Comparison of ENCODE assay signal across 1 cellular context in the genomic region with DNA sequence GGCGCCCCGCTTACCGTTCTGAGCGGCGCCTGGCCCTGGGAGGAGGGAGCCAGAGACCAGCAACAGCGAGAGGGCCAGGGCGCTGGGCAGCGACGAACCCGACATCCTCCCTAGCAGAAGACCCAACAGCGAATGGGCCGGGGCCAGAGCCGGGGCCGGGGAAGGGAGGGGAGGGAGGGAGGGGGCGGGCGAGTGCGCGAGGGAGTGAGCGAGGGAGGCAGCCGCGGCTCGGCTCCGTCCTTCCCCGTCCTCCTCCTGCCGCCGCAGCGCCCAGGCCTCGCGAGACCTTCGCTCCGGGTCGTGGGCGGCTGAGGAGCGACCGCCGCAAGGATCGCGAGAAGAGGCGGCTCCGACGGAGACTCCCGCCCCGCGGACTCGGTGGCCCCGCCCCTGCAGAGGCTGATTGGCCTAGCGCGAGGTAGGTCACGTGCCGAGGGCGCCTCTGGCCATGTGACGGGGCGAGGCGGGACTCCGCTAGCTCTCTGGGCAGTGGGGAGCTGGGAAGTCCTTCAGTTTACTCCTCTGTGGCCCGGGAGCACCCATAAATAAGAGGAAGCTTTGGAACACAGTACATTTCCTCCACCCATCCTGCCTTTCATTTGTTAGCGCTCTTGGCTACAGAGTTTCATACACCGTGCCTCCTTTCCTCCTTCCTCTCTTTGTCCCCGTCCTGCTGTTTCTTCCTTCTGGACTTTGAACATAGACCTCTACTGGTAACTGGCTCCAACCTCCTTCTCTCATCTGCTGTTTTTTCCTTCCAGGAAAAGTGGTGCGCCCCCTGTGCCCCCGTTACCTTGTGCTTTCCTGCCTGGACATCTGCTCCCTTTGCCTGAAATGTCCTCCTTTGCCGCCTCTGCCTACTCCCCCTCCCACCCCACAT.
TF ChIP-seq lines count a peak whose summit lies in the region.

A gene (minus strand): TSS at position 279 of the 880 bp plus-strand sequence. CDS start 174 bp downstream, at position 105.

TF ChIP-seq in HepG2, 621 proteins besides CTCF, POLR2A, EP300 and RAD21 (continued from another document and continues in another):
- no peak for TF ChIP-seq ZNF138 (CRISPR knock-in tag; IDR thresholded peaks at IDR 0.05; ENCODE audit: low read depth)
- TF ChIP-seq ZNF264 (CRISPR knock-in tag; IDR thresholded peaks at IDR 0.05) = no peak
- TF ChIP-seq, protein P1, sequence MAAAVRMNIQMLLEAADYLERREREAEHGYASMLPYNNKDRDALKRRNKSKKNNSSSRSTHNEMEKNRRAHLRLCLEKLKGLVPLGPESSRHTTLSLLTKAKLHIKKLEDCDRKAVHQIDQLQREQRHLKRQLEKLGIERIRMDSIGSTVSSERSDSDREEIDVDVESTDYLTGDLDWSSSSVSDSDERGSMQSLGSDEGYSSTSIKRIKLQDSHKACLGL (CRISPR knock-in tag; IDR thresholded peaks at IDR 0.05) = peak; percentile 67
- no peak for TF ChIP-seq SIX1 (CRISPR knock-in tag; IDR thresholded peaks at IDR 0.05; ENCODE audit: borderline replicate concordance)
- TF ChIP-seq ARHGAP35 (CRISPR knock-in tag; IDR thresholded peaks at IDR 0.05; ENCODE audit: borderline replicate concordance) = no peak
- TF ChIP-seq, protein P2, sequence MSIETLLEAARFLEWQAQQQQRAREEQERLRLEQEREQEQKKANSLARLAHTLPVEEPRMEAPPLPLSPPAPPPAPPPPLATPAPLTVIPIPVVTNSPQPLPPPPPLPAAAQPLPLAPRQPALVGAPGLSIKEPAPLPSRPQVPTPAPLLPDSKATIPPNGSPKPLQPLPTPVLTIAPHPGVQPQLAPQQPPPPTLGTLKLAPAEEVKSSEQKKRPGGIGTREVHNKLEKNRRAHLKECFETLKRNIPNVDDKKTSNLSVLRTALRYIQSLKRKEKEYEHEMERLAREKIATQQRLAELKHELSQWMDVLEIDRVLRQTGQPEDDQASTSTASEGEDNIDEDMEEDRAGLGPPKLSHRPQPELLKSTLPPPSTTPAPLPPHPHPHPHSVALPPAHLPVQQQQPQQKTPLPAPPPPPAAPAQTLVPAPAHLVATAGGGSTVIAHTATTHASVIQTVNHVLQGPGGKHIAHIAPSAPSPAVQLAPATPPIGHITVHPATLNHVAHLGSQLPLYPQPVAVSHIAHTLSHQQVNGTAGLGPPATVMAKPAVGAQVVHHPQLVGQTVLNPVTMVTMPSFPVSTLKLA (IDR thresholded peaks at IDR 0.05) = peak; percentile 82
- no peak for TF ChIP-seq TBX2 (CRISPR knock-in tag; IDR thresholded peaks at IDR 0.05; ENCODE audit: borderline replicate concordance)
- TF ChIP-seq NR2F2 (IDR thresholded peaks at IDR 0.05; ENCODE audit: borderline replicate concordance, low read depth) = 0 out of 2 replicates have a peak, but pooled peaks have one; percentile 16
- TF ChIP-seq ZNF703 (CRISPR knock-in tag; IDR thresholded peaks at IDR 0.05; ENCODE audit: borderline replicate concordance) = no peak
- no peak for TF ChIP-seq SIN3B (IDR thresholded peaks at IDR 0.05; ENCODE audit: low read length)
- peak; percentile 85; the same call in 1 of the 2 replicates for TF ChIP-seq ZFP36L1 (CRISPR knock-in tag; IDR thresholded peaks at IDR 0.05)
- TF ChIP-seq, protein P3, sequence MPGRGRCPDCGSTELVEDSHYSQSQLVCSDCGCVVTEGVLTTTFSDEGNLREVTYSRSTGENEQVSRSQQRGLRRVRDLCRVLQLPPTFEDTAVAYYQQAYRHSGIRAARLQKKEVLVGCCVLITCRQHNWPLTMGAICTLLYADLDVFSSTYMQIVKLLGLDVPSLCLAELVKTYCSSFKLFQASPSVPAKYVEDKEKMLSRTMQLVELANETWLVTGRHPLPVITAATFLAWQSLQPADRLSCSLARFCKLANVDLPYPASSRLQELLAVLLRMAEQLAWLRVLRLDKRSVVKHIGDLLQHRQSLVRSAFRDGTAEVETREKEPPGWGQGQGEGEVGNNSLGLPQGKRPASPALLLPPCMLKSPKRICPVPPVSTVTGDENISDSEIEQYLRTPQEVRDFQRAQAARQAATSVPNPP (CRISPR knock-in tag; IDR thresholded peaks at IDR 0.05) = no peak
- peak; percentile 65; the same call in 1 of the 2 replicates for TF ChIP-seq ZNF556 (CRISPR knock-in tag; IDR thresholded peaks at IDR 0.05; ENCODE audit: borderline replicate concordance)
- TF ChIP-seq U2AF1 (optimal IDR thresholded peaks at IDR 0.05; ENCODE audit: low read depth, low read length) = no peak
- TF ChIP-seq, protein P4, sequence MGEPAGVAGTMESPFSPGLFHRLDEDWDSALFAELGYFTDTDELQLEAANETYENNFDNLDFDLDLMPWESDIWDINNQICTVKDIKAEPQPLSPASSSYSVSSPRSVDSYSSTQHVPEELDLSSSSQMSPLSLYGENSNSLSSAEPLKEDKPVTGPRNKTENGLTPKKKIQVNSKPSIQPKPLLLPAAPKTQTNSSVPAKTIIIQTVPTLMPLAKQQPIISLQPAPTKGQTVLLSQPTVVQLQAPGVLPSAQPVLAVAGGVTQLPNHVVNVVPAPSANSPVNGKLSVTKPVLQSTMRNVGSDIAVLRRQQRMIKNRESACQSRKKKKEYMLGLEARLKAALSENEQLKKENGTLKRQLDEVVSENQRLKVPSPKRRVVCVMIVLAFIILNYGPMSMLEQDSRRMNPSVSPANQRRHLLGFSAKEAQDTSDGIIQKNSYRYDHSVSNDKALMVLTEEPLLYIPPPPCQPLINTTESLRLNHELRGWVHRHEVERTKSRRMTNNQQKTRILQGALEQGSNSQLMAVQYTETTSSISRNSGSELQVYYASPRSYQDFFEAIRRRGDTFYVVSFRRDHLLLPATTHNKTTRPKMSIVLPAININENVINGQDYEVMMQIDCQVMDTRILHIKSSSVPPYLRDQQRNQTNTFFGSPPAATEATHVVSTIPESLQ (CRISPR knock-in tag; conservative IDR thresholded peaks at IDR 0.05) = no peak
- TF ChIP-seq, protein P5, sequence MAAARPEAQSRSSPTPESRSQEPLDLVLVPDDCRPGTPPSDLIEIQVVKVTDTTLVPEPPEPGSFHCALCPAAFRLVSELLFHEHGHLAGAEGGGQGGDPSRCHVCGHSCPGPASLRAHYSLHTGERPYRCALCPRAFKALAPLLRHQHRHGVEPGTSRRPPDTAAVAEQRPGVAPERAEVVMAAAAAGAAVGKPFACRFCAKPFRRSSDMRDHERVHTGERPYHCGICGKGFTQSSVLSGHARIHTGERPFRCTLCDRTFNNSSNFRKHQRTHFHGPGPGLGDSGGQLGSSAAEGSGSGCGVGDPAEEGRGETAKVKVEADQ (CRISPR knock-in tag; IDR thresholded peaks at IDR 0.05; ENCODE audit: borderline replicate concordance) = no peak
- no peak for TF ChIP-seq NFIC (IDR thresholded peaks at IDR 0.05; ENCODE audit: low read length)
- no peak for TF ChIP-seq SRF (IDR thresholded peaks at IDR 0.05; ENCODE audit: low read depth, low read length)
- TF ChIP-seq NCOR1 (IDR thresholded peaks at IDR 0.05; ENCODE audit: borderline replicate concordance, low read length) = 0 out of 2 replicates have a peak, but pooled peaks have one; percentile 42
- TF ChIP-seq ZFP36 (IDR thresholded peaks at IDR 0.05; ENCODE audit: borderline replicate concordance, low read depth, low read length, partially characterized antibody) = no peak
- peak; percentile 45; the same call in 1 of the 2 replicates for TF ChIP-seq ZNF605 (CRISPR knock-in tag; IDR thresholded peaks at IDR 0.05)
- TF ChIP-seq ISL2 (CRISPR knock-in tag; IDR thresholded peaks at IDR 0.05) = 0 out of 2 replicates have a peak, but pooled peaks have one; percentile 27
- TF ChIP-seq ZSCAN30 (CRISPR knock-in tag; IDR thresholded peaks at IDR 0.05) = no peak
- TF ChIP-seq, protein P6, sequence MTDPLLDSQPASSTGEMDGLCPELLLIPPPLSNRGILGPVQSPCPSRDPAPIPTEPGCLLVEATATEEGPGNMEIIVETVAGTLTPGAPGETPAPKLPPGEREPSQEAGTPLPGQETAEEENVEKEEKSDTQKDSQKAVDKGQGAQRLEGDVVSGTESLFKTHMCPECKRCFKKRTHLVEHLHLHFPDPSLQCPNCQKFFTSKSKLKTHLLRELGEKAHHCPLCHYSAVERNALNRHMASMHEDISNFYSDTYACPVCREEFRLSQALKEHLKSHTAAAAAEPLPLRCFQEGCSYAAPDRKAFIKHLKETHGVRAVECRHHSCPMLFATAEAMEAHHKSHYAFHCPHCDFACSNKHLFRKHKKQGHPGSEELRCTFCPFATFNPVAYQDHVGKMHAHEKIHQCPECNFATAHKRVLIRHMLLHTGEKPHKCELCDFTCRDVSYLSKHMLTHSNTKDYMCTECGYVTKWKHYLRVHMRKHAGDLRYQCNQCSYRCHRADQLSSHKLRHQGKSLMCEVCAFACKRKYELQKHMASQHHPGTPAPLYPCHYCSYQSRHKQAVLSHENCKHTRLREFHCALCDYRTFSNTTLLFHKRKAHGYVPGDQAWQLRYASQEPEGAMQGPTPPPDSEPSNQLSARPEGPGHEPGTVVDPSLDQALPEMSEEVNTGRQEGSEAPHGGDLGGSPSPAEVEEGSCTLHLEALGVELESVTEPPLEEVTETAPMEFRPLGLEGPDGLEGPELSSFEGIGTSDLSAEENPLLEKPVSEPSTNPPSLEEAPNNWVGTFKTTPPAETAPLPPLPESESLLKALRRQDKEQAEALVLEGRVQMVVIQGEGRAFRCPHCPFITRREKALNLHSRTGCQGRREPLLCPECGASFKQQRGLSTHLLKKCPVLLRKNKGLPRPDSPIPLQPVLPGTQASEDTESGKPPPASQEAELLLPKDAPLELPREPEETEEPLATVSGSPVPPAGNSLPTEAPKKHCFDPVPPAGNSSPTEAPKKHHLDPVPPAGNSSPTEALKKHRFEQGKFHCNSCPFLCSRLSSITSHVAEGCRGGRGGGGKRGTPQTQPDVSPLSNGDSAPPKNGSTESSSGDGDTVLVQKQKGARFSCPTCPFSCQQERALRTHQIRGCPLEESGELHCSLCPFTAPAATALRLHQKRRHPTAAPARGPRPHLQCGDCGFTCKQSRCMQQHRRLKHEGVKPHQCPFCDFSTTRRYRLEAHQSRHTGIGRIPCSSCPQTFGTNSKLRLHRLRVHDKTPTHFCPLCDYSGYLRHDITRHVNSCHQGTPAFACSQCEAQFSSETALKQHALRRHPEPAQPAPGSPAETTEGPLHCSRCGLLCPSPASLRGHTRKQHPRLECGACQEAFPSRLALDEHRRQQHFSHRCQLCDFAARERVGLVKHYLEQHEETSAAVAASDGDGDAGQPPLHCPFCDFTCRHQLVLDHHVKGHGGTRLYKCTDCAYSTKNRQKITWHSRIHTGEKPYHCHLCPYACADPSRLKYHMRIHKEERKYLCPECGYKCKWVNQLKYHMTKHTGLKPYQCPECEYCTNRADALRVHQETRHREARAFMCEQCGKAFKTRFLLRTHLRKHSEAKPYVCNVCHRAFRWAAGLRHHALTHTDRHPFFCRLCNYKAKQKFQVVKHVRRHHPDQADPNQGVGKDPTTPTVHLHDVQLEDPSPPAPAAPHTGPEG (CRISPR knock-in tag; IDR thresholded peaks at IDR 0.05) = no peak
- TF ChIP-seq, protein P7, sequence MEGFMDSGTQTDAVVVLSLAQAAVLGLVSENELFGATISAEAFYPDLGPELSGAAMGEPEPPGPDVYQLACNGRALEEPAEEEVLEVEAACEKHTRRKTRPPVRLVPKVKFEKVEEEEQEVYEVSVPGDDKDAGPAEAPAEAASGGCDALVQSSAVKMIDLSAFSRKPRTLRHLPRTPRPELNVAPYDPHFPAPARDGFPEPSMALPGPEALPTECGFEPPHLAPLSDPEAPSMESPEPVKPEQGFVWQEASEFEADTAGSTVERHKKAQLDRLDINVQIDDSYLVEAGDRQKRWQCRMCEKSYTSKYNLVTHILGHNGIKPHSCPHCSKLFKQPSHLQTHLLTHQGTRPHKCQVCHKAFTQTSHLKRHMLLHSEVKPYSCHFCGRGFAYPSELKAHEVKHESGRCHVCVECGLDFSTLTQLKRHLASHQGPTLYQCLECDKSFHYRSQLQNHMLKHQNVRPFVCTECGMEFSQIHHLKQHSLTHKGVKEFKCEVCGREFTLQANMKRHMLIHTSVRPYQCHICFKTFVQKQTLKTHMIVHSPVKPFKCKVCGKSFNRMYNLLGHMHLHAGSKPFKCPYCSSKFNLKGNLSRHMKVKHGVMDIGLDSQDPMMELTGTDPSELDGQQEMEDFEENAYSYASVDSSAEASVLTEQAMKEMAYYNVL (CRISPR knock-in tag; IDR thresholded peaks at IDR 0.05; ENCODE audit: borderline replicate concordance) = peak; percentile 89
- no peak for TF ChIP-seq ZNF790 (CRISPR knock-in tag; IDR thresholded peaks at IDR 0.05; ENCODE audit: borderline replicate concordance)
- TF ChIP-seq YEATS2 (CRISPR knock-in tag; IDR thresholded peaks at IDR 0.05; ENCODE audit: borderline replicate concordance) = peak; percentile 83
- TF ChIP-seq, protein P8, sequence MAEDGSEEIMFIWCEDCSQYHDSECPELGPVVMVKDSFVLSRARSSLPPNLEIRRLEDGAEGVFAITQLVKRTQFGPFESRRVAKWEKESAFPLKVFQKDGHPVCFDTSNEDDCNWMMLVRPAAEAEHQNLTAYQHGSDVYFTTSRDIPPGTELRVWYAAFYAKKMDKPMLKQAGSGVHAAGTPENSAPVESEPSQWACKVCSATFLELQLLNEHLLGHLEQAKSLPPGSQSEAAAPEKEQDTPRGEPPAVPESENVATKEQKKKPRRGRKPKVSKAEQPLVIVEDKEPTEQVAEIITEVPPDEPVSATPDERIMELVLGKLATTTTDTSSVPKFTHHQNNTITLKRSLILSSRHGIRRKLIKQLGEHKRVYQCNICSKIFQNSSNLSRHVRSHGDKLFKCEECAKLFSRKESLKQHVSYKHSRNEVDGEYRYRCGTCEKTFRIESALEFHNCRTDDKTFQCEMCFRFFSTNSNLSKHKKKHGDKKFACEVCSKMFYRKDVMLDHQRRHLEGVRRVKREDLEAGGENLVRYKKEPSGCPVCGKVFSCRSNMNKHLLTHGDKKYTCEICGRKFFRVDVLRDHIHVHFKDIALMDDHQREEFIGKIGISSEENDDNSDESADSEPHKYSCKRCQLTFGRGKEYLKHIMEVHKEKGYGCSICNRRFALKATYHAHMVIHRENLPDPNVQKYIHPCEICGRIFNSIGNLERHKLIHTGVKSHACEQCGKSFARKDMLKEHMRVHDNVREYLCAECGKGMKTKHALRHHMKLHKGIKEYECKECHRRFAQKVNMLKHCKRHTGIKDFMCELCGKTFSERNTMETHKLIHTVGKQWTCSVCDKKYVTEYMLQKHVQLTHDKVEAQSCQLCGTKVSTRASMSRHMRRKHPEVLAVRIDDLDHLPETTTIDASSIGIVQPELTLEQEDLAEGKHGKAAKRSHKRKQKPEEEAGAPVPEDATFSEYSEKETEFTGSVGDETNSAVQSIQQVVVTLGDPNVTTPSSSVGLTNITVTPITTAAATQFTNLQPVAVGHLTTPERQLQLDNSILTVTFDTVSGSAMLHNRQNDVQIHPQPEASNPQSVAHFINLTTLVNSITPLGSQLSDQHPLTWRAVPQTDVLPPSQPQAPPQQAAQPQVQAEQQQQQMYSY (CRISPR knock-in tag; IDR thresholded peaks at IDR 0.05) = no peak
- TF ChIP-seq ZNF768 (CRISPR knock-in tag; IDR thresholded peaks at IDR 0.05) = no peak
- TF ChIP-seq POLR2G (IDR thresholded peaks at IDR 0.05; ENCODE audit: low read depth, low read length) = peak; percentile 97
- TF ChIP-seq MAZ (IDR thresholded peaks at IDR 0.05; ENCODE audit: borderline replicate concordance, low read depth, low read length) = peak; percentile 80
- peak; percentile 84 for TF ChIP-seq MAZ (CRISPR knock-in tag; IDR thresholded peaks at IDR 0.05; ENCODE audit: low read depth)
- 0 out of 2 replicates have a peak, but pooled peaks have one; percentile 52 for TF ChIP-seq ZNF205 (CRISPR knock-in tag; IDR thresholded peaks at IDR 0.05)
- TF ChIP-seq, protein P9, sequence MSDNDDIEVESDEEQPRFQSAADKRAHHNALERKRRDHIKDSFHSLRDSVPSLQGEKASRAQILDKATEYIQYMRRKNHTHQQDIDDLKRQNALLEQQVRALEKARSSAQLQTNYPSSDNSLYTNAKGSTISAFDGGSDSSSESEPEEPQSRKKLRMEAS (IDR thresholded peaks at IDR 0.05) = peak; percentile 91
- no peak for TF ChIP-seq RFX5 (IDR thresholded peaks at IDR 0.05; ENCODE audit: low read depth, low read length)
- TF ChIP-seq ZNF354B (CRISPR knock-in tag; IDR thresholded peaks at IDR 0.05) = no peak
- TF ChIP-seq RFX1 (IDR thresholded peaks at IDR 0.05) = no peak
- no peak for TF ChIP-seq PCBP1 (IDR thresholded peaks at IDR 0.05; ENCODE audit: borderline replicate concordance, low read depth, low read length)
